In the genomic region with DNA sequence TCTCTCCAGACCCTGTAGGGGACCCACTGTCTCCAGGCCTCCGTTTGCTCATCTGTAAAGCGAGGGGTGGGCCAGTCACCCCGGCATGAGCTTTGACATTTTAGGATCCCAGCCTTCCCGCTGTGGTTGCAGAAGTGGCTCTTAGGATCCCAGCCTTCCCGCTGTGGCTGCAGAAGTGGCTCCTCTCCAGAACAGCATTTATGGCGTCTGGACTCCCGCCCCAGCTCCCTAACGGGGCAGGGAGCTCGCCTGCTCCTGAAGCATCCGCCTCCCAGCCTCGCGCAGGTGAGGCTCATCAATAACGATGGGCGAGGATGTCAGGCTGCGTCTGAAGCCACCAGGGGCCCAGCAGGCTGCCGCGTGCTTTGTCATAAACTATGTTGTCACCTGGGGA, we compare ENCODE assay signal across 10 cellular contexts.
DNase-seq lines count a peak whose midpoint lies in the region; ATAC-seq and TF ChIP-seq lines count a peak whose summit lies in the region.
"Had no signal": no experiment of that assay in that cellular context is flagged by ENCODE, and none has a peak within 500 bp of the region (broad histone marks: within the 10 kb centered on the region; RNA-seq: fewer than 3 reads in every experiment).

No MANE protein-coding gene starts in this region.

- intact Hi-C loops in testis (cut with DNase I; ENCODE audit: low total_unique reads), result no loop called here

- H3K27ac ChIP-seq in testis, result peak overlapping the region; percentile 13 to 67
- H3K27ac ChIP-seq: brain microvascular endothelial cell had no signal

- no peak for ATAC-seq in GM21381 (IDR thresholded peaks at IDR 0.05; ENCODE audit: unreplicated experiment)
- no peak for ATAC-seq in HG02840 (IDR thresholded peaks at IDR 0.05; ENCODE audit: low FRiP score, unreplicated experiment)
- ATAC-seq: T-cell had no signal

- no peaks in the 10 kb centered on the region for H3K9me3 ChIP-seq in testis

- H3K4me1 ChIP-seq in testis, result peaks cover 16% of the 10 kb centered on the region

- WGBS in testis, 2 donors, result 35 to 60% methylated on average over 6 to 9 of the region's 17 CpGs

- peak; percentile 21 to 46 for DNase-seq in SHP77 (lab: John Stamatoyannopoulos, UW)
- DNase-seq in SHP77 treated with DMSO at 0.1 percent for 48 hours (lab: John Stamatoyannopoulos, UW), result no peak
- peak; percentile 80 for DNase-seq in NCI-H2196 treated with DMSO at 0.1 percent for 48 hours (lab: John Stamatoyannopoulos, UW; ENCODE audit: unreplicated experiment)
- DNase-seq in islet precursor cell, result peak; percentile 60
- DNase-seq in testis, result no peak
- DNase-seq in activated CD4-positive, alpha-beta T cell treated with anti-CD3 and anti-CD28 coated beads, Interleukin-2, amount 50 U/mL, for 4 hours, result no peak
- DNase-seq: brain microvascular endothelial cell, T-cell had no signal

- H3K36me3 ChIP-seq in testis (ENCODE audit: low read depth, missing control alignments), result no peaks in the 10 kb centered on the region
- H3K36me3 ChIP-seq: brain microvascular endothelial cell had no signal

- H3K27me3 ChIP-seq in testis, result no peaks in the 10 kb centered on the region

- TF ChIP-seq CTCF in testis (IDR thresholded peaks at IDR 0.05), result no peak

- no peak overlapping the region for H3K4me3 ChIP-seq in testis

- TF ChIP-seq POLR2A in testis (IDR thresholded peaks at IDR 0.05), result no peak

Comparison
In these comparisons a context has a peak if more than half of its experiments do, and no peak if none do; other contexts are left out.
1. DNase-seq: peak in SHP77 (2 of 2), NCI-H2196 treated with DMSO at 0.1 percent for 48 hours (single experiment) and islet precursor cell (single experiment); none in SHP77 treated with DMSO at 0.1 percent for 48 hours (single experiment), testis (single experiment) and activated CD4-positive, alpha-beta T cell treated with anti-CD3 and anti-CD28 coated beads, Interleukin-2, amount 50 U/mL, for 4 hours (0 of 2).